In the genomic region with DNA sequence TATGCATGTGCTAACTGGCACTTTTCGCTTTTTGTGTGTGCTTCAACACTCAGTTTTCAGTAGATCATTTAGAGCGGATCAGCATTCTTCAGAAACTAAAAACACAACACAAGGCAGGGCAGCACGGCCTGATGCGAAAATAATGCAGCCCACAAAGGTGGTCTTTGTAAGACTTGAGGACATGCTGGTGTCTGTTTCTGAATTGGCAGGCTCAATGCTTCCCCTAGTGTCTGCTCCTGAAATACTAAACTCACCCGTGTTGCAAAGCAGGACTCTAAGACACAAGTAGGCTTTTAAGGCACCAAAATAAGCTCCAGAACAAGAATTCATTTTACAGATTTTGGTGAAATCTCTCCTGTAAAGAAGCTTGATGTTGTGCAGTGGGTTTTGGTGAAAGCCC, we compare ENCODE assay signal across 9 cellular contexts.
A peak's percentile ranks its signal among the peaks of the same experiment; 100 is the strongest.
DNase-seq lines count a peak whose midpoint lies in the region; ATAC-seq and TF ChIP-seq lines count a peak whose summit lies in the region.
"Had no signal": no experiment of that assay in that cellular context is flagged by ENCODE, and none has a peak within 500 bp of the region (broad histone marks: within the 10 kb centered on the region; RNA-seq: fewer than 3 reads in every experiment).

No MANE protein-coding gene starts in this region.

- H3K4me1 ChIP-seq in liver (ENCODE audit: control insufficient read depth in 4 of 4, insufficient read depth in 4 of 4, low read length in 3 of 4) (no peaks in the 10 kb centered on the region), uterus (no peaks in the 10 kb centered on the region)
- H3K4me1 ChIP-seq: thyroid gland had no signal

- intact Hi-C loops in uterus (cut with DNase I; ENCODE audit: low total_unique reads), result no loop called here

- TF ChIP-seq RAD21 in liver (IDR thresholded peaks at IDR 0.05), result peak; percentile 28 to 49

- in situ Hi-C loops in astrocyte of the cerebellum (cut with HindIII; ENCODE audit: low sequenced_read_pairs), result no loop called here

- peaks cover 5% of the 10 kb centered on the region for H3K9me3 Mint-ChIP-seq in activated CD8-positive, alpha-beta memory T cell treated with anti-CD3 and anti-CD28 coated beads, Interleukin-2, amount 10 ng/mL, durations not matched to agents 7 days and 5 days (ENCODE audit: low read depth)

- no peak overlapping the region for H3K27ac Mint-ChIP-seq in activated CD8-positive, alpha-beta memory T cell treated with anti-CD3 and anti-CD28 coated beads, Interleukin-2, amount 10 ng/mL, durations not matched to agents 7 days and 5 days

- H3K4me1 Mint-ChIP-seq in activated CD8-positive, alpha-beta memory T cell treated with anti-CD3 and anti-CD28 coated beads, Interleukin-2, amount 10 ng/mL, durations not matched to agents 7 days and 5 days, result no peaks in the 10 kb centered on the region

- H3K9me3 ChIP-seq in liver (ENCODE audit: control insufficient read depth in 4 of 4, low read length in 3 of 4) (no peaks in the 10 kb centered on the region), uterus (no peaks in the 10 kb centered on the region)
- H3K9me3 ChIP-seq: thyroid gland had no signal

- H3K4me3 Mint-ChIP-seq in activated CD8-positive, alpha-beta memory T cell treated with anti-CD3 and anti-CD28 coated beads, Interleukin-2, amount 10 ng/mL, durations not matched to agents 7 days and 5 days, result no peak overlapping the region

- no peaks in the 10 kb centered on the region for H3K27me3 Mint-ChIP-seq in activated CD8-positive, alpha-beta memory T cell treated with anti-CD3 and anti-CD28 coated beads, Interleukin-2, amount 10 ng/mL, durations not matched to agents 7 days and 5 days

- no peaks in the 10 kb centered on the region for H3K36me3 ChIP-seq in liver (ENCODE audit: control insufficient read depth in 4 of 4, insufficient read depth in 3 of 4, low read depth in 1 of 4, low read length in 3 of 4)
- no peaks in the 10 kb centered on the region for H3K36me3 ChIP-seq in uterus
- H3K36me3 ChIP-seq: thyroid gland had no signal

- CTCF ChIA-PET in activated CD8-positive, alpha-beta memory T cell treated with anti-CD3 and anti-CD28 coated beads, Interleukin-2, amount 10 ng/mL, durations not matched to agents 7 days and 5 days (lab: Charles Lee), result no interaction called here

- H3K27ac ChIP-seq in liver (ENCODE audit: low read depth in 1 of 2, low read length in 2 of 2) (no peak overlapping the region), uterus (no peak overlapping the region)
- H3K27ac ChIP-seq: thyroid gland had no signal

- H3K4me3 ChIP-seq in HFF-Myc (replicated peaks; ENCODE audit: low read depth, low read length), result no peak overlapping the region
- no peak overlapping the region for H3K4me3 ChIP-seq in astrocyte of the cerebellum (ENCODE audit: low read depth, low read length)
- H3K4me3 ChIP-seq in liver (ENCODE audit: low read depth in 1 of 3, low read length in 3 of 3), result no peak overlapping the region
- H3K4me3 ChIP-seq in uterus, result no peak overlapping the region
- H3K4me3 ChIP-seq: thyroid gland had no signal

- TF ChIP-seq CTCF in HFF-Myc (IDR thresholded peaks at IDR 0.05; ENCODE audit: low read depth, low read length, missing control alignments) (peak; percentile 63), astrocyte of the cerebellum (IDR thresholded peaks at IDR 0.05; ENCODE audit: low read depth, low read length, missing control alignments) (peak; percentile 70), liver (IDR thresholded peaks at IDR 0.05; ENCODE audit: low read depth, low read length, missing input control) (peak; percentile 20), uterus (IDR thresholded peaks at IDR 0.05) (no peak)

- WGBS in liver, result 61% methylated on average over 5 of the region's 5 CpGs

- DNase-seq in DMS114 treated with DMSO at 0.1 percent for 48 hours (lab: John Stamatoyannopoulos, UW; ENCODE audit: unreplicated experiment), result peak; percentile 6
- DNase-seq in HFF-Myc (ENCODE audit: extremely low read depth, low read depth), result no peak
- peak; percentile 8 for DNase-seq in astrocyte of the cerebellum (ENCODE audit: low read depth)
- no peak for DNase-seq in activated CD8-positive, alpha-beta memory T cell treated with anti-CD3 and anti-CD28 coated beads, Interleukin-2, amount 10 ng/mL, durations not matched to agents 7 days and 5 days
- no peak for DNase-seq in activated gamma-delta T cell (lab: John Stamatoyannopoulos, UW)
- no peak for DNase-seq in uterus
- no peak for DNase-seq in activated naive CD4-positive, alpha-beta T cell (lab: John Stamatoyannopoulos, UW)
- DNase-seq: thyroid gland had no signal

- ATAC-seq in activated CD8-positive, alpha-beta memory T cell treated with anti-CD3 and anti-CD28 coated beads, Interleukin-2, amount 10 ng/mL, durations not matched to agents 7 days and 5 days, result no peak

- H3K27me3 ChIP-seq in liver (ENCODE audit: control insufficient read depth in 4 of 4, insufficient read depth in 4 of 4, low read length in 3 of 4) (peaks cover 0 to 5% (median 0%) of the 10 kb centered on the region in 4 donors), uterus (no peaks in the 10 kb centered on the region)
- H3K27me3 ChIP-seq: thyroid gland had no signal

- H3K9ac ChIP-seq in liver (ENCODE audit: low read depth in 1 of 2, low read length in 2 of 2), result no peak overlapping the region

- TF ChIP-seq POLR2A in uterus (IDR thresholded peaks at IDR 0.05), result no peak

- no peaks in the 10 kb centered on the region for H3K36me3 Mint-ChIP-seq in activated CD8-positive, alpha-beta memory T cell treated with anti-CD3 and anti-CD28 coated beads, Interleukin-2, amount 10 ng/mL, durations not matched to agents 7 days and 5 days

TF ChIP-seq in liver, 16 proteins besides CTCF, POLR2A, EP300 and RAD21:
- TF ChIP-seq GABPA (IDR thresholded peaks at IDR 0.05 in 1 of 2, conservative IDR thresholded peaks at IDR 0.05 in 1 of 2), result no peak
- TF ChIP-seq HNF4A (conservative IDR thresholded peaks at IDR 0.05), result no peak
- TF ChIP-seq HNF4G (IDR thresholded peaks at IDR 0.05), result no peak
- TF ChIP-seq MAX (IDR thresholded peaks at IDR 0.05), result no peak
- no peak for TF ChIP-seq YY1 (IDR thresholded peaks at IDR 0.05)
- TF ChIP-seq ATF3 (IDR thresholded peaks at IDR 0.05), result no peak
- no peak for TF ChIP-seq EGR1 (IDR thresholded peaks at IDR 0.05; ENCODE audit: low read depth in 2 of 2)
- no peak for TF ChIP-seq TAF1 (conservative IDR thresholded peaks at IDR 0.05)
- TF ChIP-seq FOXA1 (IDR thresholded peaks at IDR 0.05), result no peak
- no peak for TF ChIP-seq RXRA (IDR thresholded peaks at IDR 0.05)
- TF ChIP-seq NR2F2 (IDR thresholded peaks at IDR 0.05), result no peak

Comparison
In these comparisons a context has a peak if more than half of its experiments do, and no peak if none do; other contexts are left out.
1. DNase-seq: peak in DMS114 treated with DMSO at 0.1 percent for 48 hours (single experiment) and astrocyte of the cerebellum (single experiment); none in HFF-Myc (single experiment), activated CD8-positive, alpha-beta memory T cell treated with anti-CD3 and anti-CD28 coated beads, Interleukin-2, amount 10 ng/mL, durations not matched to agents 7 days and 5 days (single experiment), activated gamma-delta T cell (single experiment), uterus (0 of 2) and activated naive CD4-positive, alpha-beta T cell (0 of 4).
2. CTCF ChIP-seq: peak in HFF-Myc (single experiment), astrocyte of the cerebellum (single experiment) and liver (single experiment); none in uterus (0 of 4).